18 cellular contexts compared by ENCODE assay signal in genomic region chrY:12651101-12651500, GRCh38. TPM values are rescaled to one million over a fixed set of nuclear protein-coding genes. Genes with fewer than 3 reads are reported as not detected.
DNase-seq lines count a peak whose midpoint lies in the region; ATAC-seq, FAIRE-seq and TF ChIP-seq lines count a peak whose summit lies in the region.
"Had no signal": no experiment of that assay in that cellular context is flagged by ENCODE, and none has a peak within 500 bp of the region (broad histone marks: within the 10 kb centered on the region; RNA-seq: fewer than 3 reads in every experiment).

No MANE protein-coding gene starts in this region.

- no peaks in the 10 kb centered on the region for H3K79me1 ChIP-seq in mesenchymal stem cell (replicated peaks; ENCODE audit: low read length, poor library complexity, severe bottlenecking)

- CTCF ChIA-PET in endothelial cell of umbilical vein (lab: Charles Lee): no interaction called here

- H3K9ac ChIP-seq in endothelial cell of umbilical vein (replicated peaks; ENCODE audit: extremely low read depth, insufficient read depth, low read length) (peak overlapping the region; percentile 16), mesenchymal stem cell (ENCODE audit: low read length) (no peak overlapping the region)

- peak overlapping the region; percentile 31 for H3K4me2 ChIP-seq in endothelial cell of umbilical vein (ENCODE audit: insufficient read depth, low read length)
- H3K4me2 ChIP-seq in mesenchymal stem cell (ENCODE audit: low read length, poor library complexity, severe bottlenecking): no peak overlapping the region

- H3K4ac ChIP-seq in mesenchymal stem cell (ENCODE audit: low read depth in 1 of 2, low read length in 2 of 2): no peak overlapping the region

- H2BK12ac ChIP-seq in mesenchymal stem cell (ENCODE audit: low read length in 2 of 2): no peak overlapping the region

- H3K4me3 ChIP-seq in ACC112 (ENCODE audit: low read depth, low read length) (no peak overlapping the region), endothelial cell of umbilical vein (replicated peaks in 1 of 3; ENCODE audit: insufficient read depth in 1 of 3, low read depth in 1 of 3, low read length in 3 of 3) (no peak overlapping the region), mesenchymal stem cell (ENCODE audit: insufficient read depth in 1 of 2, low read depth in 1 of 2, low read length in 2 of 2) (no peak overlapping the region), ovary (no peak overlapping the region)

- no CpG with 5 or more reads among the region's 2 CpGs for WGBS in mesenchymal stem cell
- no CpG with 5 or more reads among the region's 2 CpGs for WGBS in ovary, 3 donors

- no peak for TF ChIP-seq POLR2A in endothelial cell of umbilical vein (IDR thresholded peaks at IDR 0.05; ENCODE audit: low read depth, low read length)
- no peak for TF ChIP-seq POLR2A in ovary (IDR thresholded peaks at IDR 0.05)

- H3K4me3 Mint-ChIP-seq in HFFc6: peak overlapping the region; percentile 53; the same call in 1 of the 2 replicates
- H3K4me3 Mint-ChIP-seq: CD14-positive monocyte; CD8-positive, alpha-beta T cell had no signal

- no peak overlapping the region for H2BK120ac ChIP-seq in mesenchymal stem cell (ENCODE audit: low read depth, low read length)

- H3K27ac ChIP-seq in ACC112 (ENCODE audit: low read depth, low read length) (peak overlapping the region; percentile 94), endothelial cell of umbilical vein (ENCODE audit: insufficient read depth, low read depth, low read length) (peak overlapping the region; percentile 85), mesenchymal stem cell (ENCODE audit: low read length, poor library complexity, severe bottlenecking) (peak overlapping the region; percentile 67), ovary (no peak overlapping the region)
- H3K27ac ChIP-seq: HL-60 had no signal

- no peak for ATAC-seq in stimulated activated naive CD8-positive, alpha-beta T cell treated with anti-CD3 and anti-CD28 coated beads, Interleukin-15, Interleukin-2, amounts not matched to agents 100 U/mL and 50 U/mL, for 24 hours
- no peak for ATAC-seq in GM19455 (IDR thresholded peaks at IDR 0.05; ENCODE audit: unreplicated experiment)
- ATAC-seq: CD8-positive, alpha-beta T cell had no signal

- DNase-seq in HFFc6 (no peak), endothelial cell of umbilical vein (ENCODE audit: low read depth, low spot score) (no peak), mesenchymal stem cell (no peak), ovary (no peak), epidermal melanocyte (ENCODE audit: insufficient read length, low spot score) (no peak)
- DNase-seq in stimulated activated naive CD8-positive, alpha-beta T cell treated with anti-CD3 and anti-CD28 coated beads, Interleukin-15, Interleukin-2, amounts not matched to agents 100 U/mL and 50 U/mL, for 24 hours: no peak
- DNase-seq: CD8-positive, alpha-beta T cell; COR-L47; DMS153; DMS79 treated with DMSO at 0.1 percent for 48 hours; GDM1 had no signal

- H3K4me1 ChIP-seq in ACC112 (ENCODE audit: control insufficient read depth, insufficient read depth, low read length, unreplicated experiment) (peaks cover 19% of the 10 kb centered on the region), endothelial cell of umbilical vein (ENCODE audit: control insufficient read depth, extremely low read depth, insufficient read depth, low read length) (peaks cover 11% of the 10 kb centered on the region), mesenchymal stem cell (ENCODE audit: control insufficient read depth, insufficient read depth, low read depth, low read length) (no peaks in the 10 kb centered on the region), ovary (ENCODE audit: insufficient read depth) (no peaks in the 10 kb centered on the region)

- POLR2A ChIA-PET in endothelial cell of umbilical vein (lab: Charles Lee): no interaction called here

- no peaks in the 10 kb centered on the region for H4K20me1 ChIP-seq in endothelial cell of umbilical vein (replicated peaks; ENCODE audit: control insufficient read depth, extremely low read depth, insufficient read depth, low read length)

- H3K9me1 ChIP-seq in endothelial cell of umbilical vein (replicated peaks; ENCODE audit: control insufficient read depth, extremely low read depth, insufficient read depth, low read length): no peaks in the 10 kb centered on the region

- H2AFZ ChIP-seq in ACC112 (ENCODE audit: low read length, unreplicated experiment) (no peak overlapping the region), endothelial cell of umbilical vein (ENCODE audit: low read depth, low read length) (peak overlapping the region; percentile 57), mesenchymal stem cell (ENCODE audit: low read depth, low read length) (no peak overlapping the region)

- TSS peak; percentile 43 for BruUV-seq in endothelial cell of umbilical vein (replicated peaks; lab: Mats Ljungman, UMichigan)

- H2BK5ac ChIP-seq in mesenchymal stem cell (ENCODE audit: low read depth, low read length, poor library complexity, severe bottlenecking): no peak overlapping the region

- no peak overlapping the region for H4K8ac ChIP-seq in mesenchymal stem cell (ENCODE audit: low read length)

- no peak overlapping the region for H2AK5ac ChIP-seq in mesenchymal stem cell (ENCODE audit: low read length, severe bottlenecking)

- no peaks in the 10 kb centered on the region; the same call in 1 of the 2 replicates for H3K9me3 Mint-ChIP-seq in HFFc6
- H3K9me3 Mint-ChIP-seq: CD14-positive monocyte; CD8-positive, alpha-beta T cell had no signal

- intact Hi-C loops in endothelial cell of umbilical vein (cut with micrococcal nuclease): loop anchor here (1.0 kb wide), 1 partner anchor 8 kb away; no protein-coding TSS in a partner anchor
- intact Hi-C loops in ovary (cut with DNase I): no loop called here

- H3K9me3 ChIP-seq in endothelial cell of umbilical vein (replicated peaks; ENCODE audit: control insufficient read depth, insufficient read depth, low read length): no peaks in the 10 kb centered on the region
- H3K9me3 ChIP-seq in mesenchymal stem cell (ENCODE audit: control insufficient read depth, low read length): no peaks in the 10 kb centered on the region
- H3K9me3 ChIP-seq in ovary: no peaks in the 10 kb centered on the region

- H2BK15ac ChIP-seq in mesenchymal stem cell (ENCODE audit: low read depth, poor library complexity, severe bottlenecking): no peak overlapping the region

- H3K79me2 ChIP-seq in ACC112 (ENCODE audit: control insufficient read depth, insufficient read depth, low read length, unreplicated experiment) (no peaks in the 10 kb centered on the region), endothelial cell of umbilical vein (ENCODE audit: control insufficient read depth, insufficient read depth, low read length) (no peaks in the 10 kb centered on the region)

- FAIRE-seq in endothelial cell of umbilical vein (lab: Jason Lieb, UNC): no peak
- FAIRE-seq: D721Med, GM12892, GM19239 had no signal

- peaks cover 28% of the 10 kb centered on the region for H3K4me1 Mint-ChIP-seq in HFFc6 (ENCODE audit: low read depth)
- H3K4me1 Mint-ChIP-seq: CD14-positive monocyte had no signal

- H3K36me3 Mint-ChIP-seq in HFFc6 (ENCODE audit: low read depth): no peaks in the 10 kb centered on the region; the same call in 1 of the 2 replicates
- H3K36me3 Mint-ChIP-seq: CD14-positive monocyte; CD8-positive, alpha-beta T cell had no signal

- peak overlapping the region; percentile 96 for H3K27ac Mint-ChIP-seq in HFFc6
- H3K27ac Mint-ChIP-seq: CD14-positive monocyte; CD8-positive, alpha-beta T cell had no signal

- H3K36me3 ChIP-seq in ACC112 (ENCODE audit: insufficient read depth, low read length) (no peaks in the 10 kb centered on the region), endothelial cell of umbilical vein (ENCODE audit: control insufficient read depth in 2 of 2, extremely low read depth in 1 of 2, insufficient read depth in 2 of 2, low read length in 2 of 2) (no peaks in the 10 kb centered on the region), mesenchymal stem cell (ENCODE audit: control insufficient read depth in 1 of 2, insufficient read depth in 2 of 2, low read depth in 1 of 2, low read length in 2 of 2) (no peaks in the 10 kb centered on the region), ovary (no peaks in the 10 kb centered on the region)

- H3K27me3 Mint-ChIP-seq in HFFc6 (ENCODE audit: insufficient read depth): no peaks in the 10 kb centered on the region; the same call in 1 of the 2 replicates

- no peak overlapping the region for H4K91ac ChIP-seq in mesenchymal stem cell (ENCODE audit: low read length)

- TF ChIP-seq EP300 in ovary (IDR thresholded peaks at IDR 0.05): no peak

- no peak for TF ChIP-seq CTCF in HFFc6 (IDR thresholded peaks at IDR 0.05)
- no peak for TF ChIP-seq CTCF in endothelial cell of umbilical vein (IDR thresholded peaks at IDR 0.05; ENCODE audit: extremely low read depth in 1 of 2, insufficient read depth in 1 of 2, low read depth in 1 of 2, low read length in 2 of 2)
- TF ChIP-seq CTCF in ovary (IDR thresholded peaks at IDR 0.05): no peak

- no peak overlapping the region for H3K23ac ChIP-seq in mesenchymal stem cell (ENCODE audit: low read length in 2 of 2)

- dilution Hi-C loops in endothelial cell of umbilical vein (cut with MboI; ENCODE audit: extremely low pct_ligation_motif_present, low sequenced_read_pairs): no loop called here

- no peaks in the 10 kb centered on the region for H3K27me3 ChIP-seq in ACC112 (ENCODE audit: insufficient read depth, low read length)
- no peaks in the 10 kb centered on the region for H3K27me3 ChIP-seq in endothelial cell of umbilical vein (ENCODE audit: control insufficient read depth in 2 of 2, insufficient read depth in 2 of 2, low read length in 2 of 2)
- H3K27me3 ChIP-seq in mesenchymal stem cell (ENCODE audit: control insufficient read depth in 1 of 2, insufficient read depth in 1 of 2, low read length in 2 of 2): no peaks in the 10 kb centered on the region
- H3K27me3 ChIP-seq in ovary: no peaks in the 10 kb centered on the region

- no peak overlapping the region for H3K14ac ChIP-seq in mesenchymal stem cell (ENCODE audit: low read length in 2 of 2)

- no peak overlapping the region for H3K18ac ChIP-seq in mesenchymal stem cell (ENCODE audit: low read depth in 1 of 2, low read length in 2 of 2)

TF ChIP-seq in endothelial cell of umbilical vein, 7 proteins besides CTCF, POLR2A, EP300 and RAD21 (continues in another document):
- TF ChIP-seq FOS (IDR thresholded peaks at IDR 0.05; ENCODE audit: borderline replicate concordance, insufficient read depth, low read length): no peak

RNA-seq across cellular contexts. Expression of gene USP9Y, which starts 49.9 kb away (rescaled TPM):
- 10 to 100 TPM; 16.7 to 21.1 (median 17.4) TPM for total RNA-seq in HFFc6 (2021; fragmentation: NEBNext Ultra II Directional; extraction: Animal tissue kit (Norgen Biotek cat#: 25700))
- total RNA-seq in endothelial cell of umbilical vein (15.8 and 17.4 TPM in 2 replicates), ovary (under 1 TPM in 1 of 7 donors, not detected in 6; 0.18 TPM)
- polyA plus RNA-seq in endothelial cell of umbilical vein (13.1 and 13.6 TPM in 2 replicates), ovary (not detected)
- 11.3 and 14.7 TPM in 2 replicates for polyA plus RNA-seq in endothelial cell of umbilical vein (2011; cell fraction: cytosol; rRNA removed)
- polyA plus RNA-seq in endothelial cell of umbilical vein (2011; cell fraction: nucleus; rRNA removed): 98.6 TPM in 2 replicates
- 13.4 and 14.0 TPM in 2 replicates for polyA plus RNA-seq in endothelial cell of umbilical vein (2012)
- 28.6 and 36.1 TPM in 2 replicates for polyA minus RNA-seq in endothelial cell of umbilical vein
- polyA minus RNA-seq in endothelial cell of umbilical vein (2011; cell fraction: cytosol; rRNA and poly(A)+ RNA removed): not detected
- 60.0 and 80.2 TPM in 2 replicates for polyA minus RNA-seq in endothelial cell of umbilical vein (2011; cell fraction: nucleus; rRNA and poly(A)+ RNA removed)
- 13.5 TPM for polyA plus RNA-seq in mesenchymal stem cell (2013, experiment 1 of 2)
- polyA plus RNA-seq in mesenchymal stem cell (2013, experiment 2 of 2): 13.4 TPM
- polyA plus RNA-seq: CD14-positive monocyte had no signal

Comparison
In these comparisons a context has a peak if more than half of its experiments do, and no peak if none do; other contexts are left out.
1. H3K27ac ChIP-seq: peak in ACC112 (single experiment), endothelial cell of umbilical vein (single experiment) and mesenchymal stem cell (single experiment); none in ovary (0 of 2).